ENCODE assay signal across 14 cellular contexts in genomic region chr1:151867785-151868403, GRCh38. TPM values are rescaled to one million over a fixed set of nuclear protein-coding genes. Genes with fewer than 3 reads are reported as not detected.
DNase-seq lines count a peak whose midpoint lies in the region; ATAC-seq and TF ChIP-seq lines count a peak whose summit lies in the region.
"Had no signal": no experiment of that assay in that cellular context is flagged by ENCODE, and none has a peak within 500 bp of the region (broad histone marks: within the 10 kb centered on the region; RNA-seq: fewer than 3 reads in every experiment).

No MANE protein-coding gene starts in this region.

- DNase-seq in right cardiac atrium (no peak), left ventricle myocardium inferior (no peak), SIG-M5 (lab: John Stamatoyannopoulos, UW) (peak; percentile 79), fibroblast of pulmonary artery (ENCODE audit: low read depth) (peak; percentile 94), upper lobe of right lung (no peak), NCI-H2171 treated with DMSO at 0.1 percent for 48 hours (lab: John Stamatoyannopoulos, UW) (no peak), SW480 (ENCODE audit: low spot score) (no peak)
- no peak for DNase-seq in stimulated activated CD8-positive, alpha-beta memory T cell treated with anti-CD3 and anti-CD28 coated beads, Interleukin-4, amount 100 ng/mL, for 48 hours
- DNase-seq: activated CD4-positive, alpha-beta T cell treated with anti-CD3 and anti-CD28 coated beads, Interleukin-2, amount 10 ng/mL, durations not matched to agents 7 days and 5 days; CD4-positive, alpha-beta memory T cell; naive thymus-derived CD8-positive, alpha-beta T cell; testis had no signal

- H3K9me3 ChIP-seq in right cardiac atrium (ENCODE audit: control insufficient read depth, low read length) (no peaks in the 10 kb centered on the region), left ventricle myocardium inferior (replicated peaks) (no peaks in the 10 kb centered on the region), upper lobe of right lung (no peaks in the 10 kb centered on the region)
- H3K9me3 ChIP-seq: testis had no signal

- intact Hi-C loops in right cardiac atrium (cut with DNase I): no loop called here
- intact Hi-C loops in left ventricle myocardium inferior (cut with micrococcal nuclease): no loop called here
- intact Hi-C loops in upper lobe of right lung (cut with DNase I): no loop called here

- no peaks in the 10 kb centered on the region for H3K36me3 ChIP-seq in left ventricle myocardium inferior
- H3K36me3 ChIP-seq in upper lobe of right lung: no peaks in the 10 kb centered on the region
- H3K36me3 ChIP-seq: cardiac muscle cell had no signal

- H3K4me3 ChIP-seq in right cardiac atrium (ENCODE audit: low read length): no peak overlapping the region
- H3K4me3 ChIP-seq in left ventricle myocardium inferior: no peak overlapping the region
- H3K4me3 ChIP-seq in fibroblast of pulmonary artery (replicated peaks; ENCODE audit: low read depth, low read length): no peak overlapping the region
- no peak overlapping the region for H3K4me3 ChIP-seq in upper lobe of right lung
- H3K4me3 ChIP-seq: cardiac muscle cell, GM12878, testis had no signal

- H3K27me3 ChIP-seq in right cardiac atrium (ENCODE audit: control insufficient read depth, insufficient read depth) (no peaks in the 10 kb centered on the region), left ventricle myocardium inferior (ENCODE audit: low read depth) (no peaks in the 10 kb centered on the region), upper lobe of right lung (no peaks in the 10 kb centered on the region)
- H3K27me3 ChIP-seq: cardiac muscle cell, testis had no signal

- ATAC-seq in right cardiac atrium (peak; percentile 47 to 69), upper lobe of right lung (peak; percentile 52)
- ATAC-seq: GM12878; naive thymus-derived CD8-positive, alpha-beta T cell had no signal

- TF ChIP-seq CTCF in left ventricle myocardium inferior (IDR thresholded peaks at IDR 0.05; ENCODE audit: borderline replicate concordance): no peak
- no peak for TF ChIP-seq CTCF in fibroblast of pulmonary artery (IDR thresholded peaks at IDR 0.05; ENCODE audit: low read length, missing control alignments)
- no peak for TF ChIP-seq CTCF in upper lobe of right lung (IDR thresholded peaks at IDR 0.05)

- H3K27ac ChIP-seq in right cardiac atrium (ENCODE audit: low read length) (no peak overlapping the region), left ventricle myocardium inferior (replicated peaks) (no peak overlapping the region), upper lobe of right lung (no peak overlapping the region)
- H3K27ac ChIP-seq: cardiac muscle cell, testis had no signal

- WGBS in right cardiac atrium: 61% methylated on average over 7 of the region's 7 CpGs

- H3K4me1 ChIP-seq in right cardiac atrium (ENCODE audit: control insufficient read depth, insufficient read depth, low read length): no peaks in the 10 kb centered on the region
- peaks cover 8% of the 10 kb centered on the region for H3K4me1 ChIP-seq in left ventricle myocardium inferior
- H3K4me1 ChIP-seq in upper lobe of right lung: no peaks in the 10 kb centered on the region
- H3K4me1 ChIP-seq: testis had no signal

RNA-seq across cellular contexts. Expression of gene THEM5, which starts 14.4 kb away (rescaled TPM):
- under 1 TPM in 3 of 4 donors, not detected in 1; 0.24 to 0.53 (median 0.42) TPM for total RNA-seq in right cardiac atrium
- polyA plus RNA-seq in right cardiac atrium: 0.11 TPM
- total RNA-seq in left ventricle myocardium inferior: not detected
- not detected for total RNA-seq in upper lobe of right lung
- total RNA-seq: activated CD4-positive, alpha-beta T cell treated with anti-CD3 and anti-CD28 coated beads, Interleukin-2, amount 10 ng/mL, durations not matched to agents 7 days and 5 days; cardiac muscle cell; CD4-positive, alpha-beta memory T cell; GM12878; naive thymus-derived CD8-positive, alpha-beta T cell; testis had no signal
- polyA plus RNA-seq: cardiac muscle cell; naive thymus-derived CD8-positive, alpha-beta T cell had no signal

RNA-seq across cellular contexts. Expression of gene C2CD4D, which starts 28.3 kb away (rescaled TPM):
- total RNA-seq in right cardiac atrium (under 1 TPM in 3 of 4 donors, not detected in 1; 0.11 to 0.21 (median 0.17) TPM), left ventricle myocardium inferior (not detected), upper lobe of right lung (0.29 TPM)
- polyA plus RNA-seq in right cardiac atrium: 0.05 TPM
- total RNA-seq: cardiac muscle cell had no signal

RNA-seq across cellular contexts. Expression of gene RORC, which starts 36.3 kb away (rescaled TPM):
- total RNA-seq in right cardiac atrium: 1 to 10 TPM; 1.3 to 8.2 (median 5.0) TPM
- polyA plus RNA-seq in right cardiac atrium: 3.0 TPM
- total RNA-seq in left ventricle myocardium inferior: 10.3 TPM
- 16.4 TPM for total RNA-seq in upper lobe of right lung
- total RNA-seq: cardiac muscle cell; GM12878; naive thymus-derived CD8-positive, alpha-beta T cell had no signal
- polyA plus RNA-seq: cardiac muscle cell, GM12878 had no signal

RNA-seq across cellular contexts. Expression of gene THEM4, which starts 41.4 kb away (rescaled TPM):
- total RNA-seq in right cardiac atrium: 10 to 100 TPM; 18.8 to 19.5 (median 19.0) TPM
- 27.2 TPM for polyA plus RNA-seq in right cardiac atrium
- 15.8 TPM for total RNA-seq in left ventricle myocardium inferior
- 14.0 TPM for total RNA-seq in upper lobe of right lung

Comparison
In these comparisons a context has a peak if more than half of its experiments do, and no peak if none do; other contexts are left out.
1. DNase-seq: peak in SIG-M5 (single experiment) and fibroblast of pulmonary artery (single experiment); none in right cardiac atrium (0 of 3), left ventricle myocardium inferior (single experiment), upper lobe of right lung (single experiment), NCI-H2171 treated with DMSO at 0.1 percent for 48 hours (single experiment), stimulated activated CD8-positive, alpha-beta memory T cell treated with anti-CD3 and anti-CD28 coated beads, Interleukin-4, amount 100 ng/mL, for 48 hours (single experiment) and SW480 (single experiment).